ENCODE assay signal across 25 cellular contexts in genomic region chr13:45256254-45256653, GRCh38. TPM values are rescaled to one million over a fixed set of nuclear protein-coding genes. Genes with fewer than 3 reads are reported as not detected.
A peak's percentile ranks its signal among the peaks of the same experiment; 100 is the strongest.
DNase-seq lines count a peak whose midpoint lies in the region; ATAC-seq, FAIRE-seq and TF ChIP-seq lines count a peak whose summit lies in the region.
"Had no signal": no experiment of that assay in that cellular context is flagged by ENCODE, and none has a peak within 500 bp of the region (broad histone marks: within the 10 kb centered on the region; RNA-seq: fewer than 3 reads in every experiment).

No MANE protein-coding gene starts in this region.

- in situ Hi-C loops in HepG2 (cut with HindIII; ENCODE audit: extremely low pct_ligation_motif_present, low pct_unique_long_range_greater_than_20kb) (no loop called here), Panc1 (cut with HindIII; ENCODE audit: low pct_unique_long_range_greater_than_20kb, low sequenced_read_pairs) (no loop called here)

- TF ChIP-seq CTCF in HepG2 (CRISPR knock-in tag; IDR thresholded peaks at IDR 0.05) = no peak
- TF ChIP-seq CTCF in right lobe of liver (IDR thresholded peaks at IDR 0.05) = no peak
- TF ChIP-seq CTCF in Panc1 (IDR thresholded peaks at IDR 0.05) = no peak
- no peak for TF ChIP-seq CTCF in mucosa of descending colon (IDR thresholded peaks at IDR 0.05)

- H3K4me3 ChIP-seq in HepG2 (replicated peaks in 1 of 3; ENCODE audit: insufficient read depth in 1 of 3, low read depth in 2 of 3, low read length in 3 of 3) = no peak overlapping the region
- no peak overlapping the region for H3K4me3 ChIP-seq in right lobe of liver
- no peak overlapping the region for H3K4me3 ChIP-seq in Panc1 (ENCODE audit: low read depth in 2 of 2, low read length in 2 of 2)
- H3K4me3 ChIP-seq in mucosa of rectum (ENCODE audit: low read length in 2 of 2) = no peak overlapping the region
- H3K4me3 ChIP-seq in aorta (ENCODE audit: low read length in 2 of 2) = no peak overlapping the region
- no peak overlapping the region for H3K4me3 ChIP-seq in mucosa of descending colon
- H3K4me3 ChIP-seq: GM12878, GM23338, HAP-1, SJSA1 had no signal

- TF ChIP-seq EP300 in HepG2 (IDR thresholded peaks at IDR 0.05; ENCODE audit: low read depth in 2 of 2, low read length in 2 of 2) = no peak
- TF ChIP-seq EP300 in HepG2 (CRISPR knock-in tag; IDR thresholded peaks at IDR 0.05; ENCODE audit: borderline replicate concordance) = no peak

- H3K4me2 ChIP-seq in HepG2 (ENCODE audit: low read depth, low read length) = no peak overlapping the region
- H3K4me2 ChIP-seq: GM23338 had no signal

- intact Hi-C loops in HepG2 (cut with micrococcal nuclease; ENCODE audit: unreplicated experiment) (no loop called here), right lobe of liver (cut with DNase I) (no loop called here), Panc1 (cut with micrococcal nuclease; ENCODE audit: unreplicated experiment) (no loop called here), aorta (cut with DNase I) (no loop called here), mucosa of descending colon (cut with DNase I, micrococcal nuclease) (no loop called here)

- no peak for FAIRE-seq in HepG2 (lab: Jason Lieb, UNC)
- FAIRE-seq: GM12878 had no signal

- H3K79me2 ChIP-seq in HepG2 (ENCODE audit: insufficient read depth, low read length) = no peaks in the 10 kb centered on the region

- TF ChIP-seq POLR2A in HepG2 (IDR thresholded peaks at IDR 0.05; ENCODE audit: insufficient read depth in 1 of 2, low read depth in 2 of 2, low read length in 2 of 2) (no peak), right lobe of liver (IDR thresholded peaks at IDR 0.05) (no peak)

- H4K20me1 ChIP-seq in HepG2 (ENCODE audit: insufficient read depth, low read length) = no peaks in the 10 kb centered on the region

- H3K9ac ChIP-seq in HepG2 (ENCODE audit: insufficient read depth, low read depth, low read length) = no peak overlapping the region
- no peak overlapping the region for H3K9ac ChIP-seq in mucosa of rectum (ENCODE audit: low read depth in 1 of 2, low read length in 2 of 2)

- H3K4me1 ChIP-seq in HepG2 (ENCODE audit: insufficient read depth, low read length) (peaks cover 44% of the 10 kb centered on the region), right lobe of liver (peaks cover 0 to 9% (median 0%) of the 10 kb centered on the region in 4 donors), Panc1 (ENCODE audit: control insufficient read depth, insufficient read depth, low read length) (no peaks in the 10 kb centered on the region), mucosa of rectum (ENCODE audit: control insufficient read depth in 2 of 2, insufficient read depth in 2 of 2, low read length in 2 of 2) (peaks cover 4 to 15% of the 10 kb centered on the region in 2 donors), aorta (ENCODE audit: control insufficient read depth in 1 of 2, insufficient read depth in 2 of 2, low read length in 2 of 2) (peaks cover 0 to 1% of the 10 kb centered on the region in 2 donors), mucosa of descending colon (ENCODE audit: low read depth) (peaks cover 20% of the 10 kb centered on the region)
- H3K4me1 ChIP-seq: BE2C, HAP-1, SJSA1 had no signal

- CTCF ChIA-PET in HepG2 (lab: Yijun Ruan, JAX; ENCODE audit: low intra/inter-chr PET ratio, low total read pairs) = no interaction called here
- CTCF ChIA-PET in Panc1 (lab: Charles Lee) = no interaction called here

- H3K9me3 ChIP-seq in HepG2 (ENCODE audit: low read length) (no peaks in the 10 kb centered on the region), right lobe of liver (no peaks in the 10 kb centered on the region), Panc1 (ENCODE audit: control insufficient read depth, insufficient read depth, low read depth, low read length) (no peaks in the 10 kb centered on the region), mucosa of rectum (ENCODE audit: control insufficient read depth in 2 of 2, low read length in 2 of 2) (no peaks in the 10 kb centered on the region), aorta (ENCODE audit: control insufficient read depth, low read length) (no peaks in the 10 kb centered on the region), mucosa of descending colon (no peaks in the 10 kb centered on the region)
- H3K9me3 ChIP-seq: BE2C, Caco-2, HAP-1, SJSA1 had no signal

- 100% methylated on average over 1 of the region's 1 CpG for WGBS in HepG2 (ENCODE audit: low lambda C conversion rate)
- WGBS in right lobe of liver (ENCODE audit: insufficient coverage, low coverage, low lambda C conversion rate, missing lambda C conversion rate) = 100% methylated on average over 1 of the region's 1 CpG
- 77 to 86% methylated on average over 1 of the region's 1 CpG for WGBS in aorta, 2 donors

- no peak for TF ChIP-seq RAD21 in HepG2 (CRISPR knock-in tag; IDR thresholded peaks at IDR 0.05)

- no peak overlapping the region for H2AFZ ChIP-seq in HepG2 (ENCODE audit: low read length)
- H2AFZ ChIP-seq: GM23338 had no signal

- H3K36me3 ChIP-seq in HepG2 (replicated peaks in 1 of 2; ENCODE audit: control insufficient read depth in 1 of 2, insufficient read depth in 2 of 2, low read length in 2 of 2) (0 out of 5 replicates have a peak, but pooled peaks cover 0 to 6% of the 10 kb centered on the region in 2 experiments), right lobe of liver (no peaks in the 10 kb centered on the region), Panc1 (ENCODE audit: control insufficient read depth, insufficient read depth, low read length) (no peaks in the 10 kb centered on the region; the same call in 1 of the 2 replicates), mucosa of rectum (ENCODE audit: control insufficient read depth in 2 of 2, insufficient read depth in 2 of 2, low read length in 2 of 2) (peaks cover 0 to 3% of the 10 kb centered on the region in 2 donors), aorta (ENCODE audit: control insufficient read depth in 1 of 2, insufficient read depth in 2 of 2, low read length in 1 of 2) (no peaks in the 10 kb centered on the region), mucosa of descending colon (ENCODE audit: low read depth) (no peaks in the 10 kb centered on the region)

- peak overlapping the region; percentile 43 for H3K27ac ChIP-seq in HepG2 (ENCODE audit: extremely low read length, insufficient read depth, low read length)
- H3K27ac ChIP-seq in right lobe of liver = no peak overlapping the region
- no peak overlapping the region for H3K27ac ChIP-seq in Panc1 (ENCODE audit: low read length)
- H3K27ac ChIP-seq in mucosa of rectum (ENCODE audit: low read depth in 2 of 2, low read length in 2 of 2) = peak overlapping the region; percentile 12 to 73
- no peak overlapping the region for H3K27ac ChIP-seq in aorta (ENCODE audit: low read depth in 1 of 2, low read length in 2 of 2)
- H3K27ac ChIP-seq: SJSA1 had no signal

- BruUV-seq in HepG2 (replicated peaks; lab: Mats Ljungman, UMichigan) (TSS peak; percentile 27), Panc1 (replicated peaks; lab: Mats Ljungman, UMichigan) (TSS peak; percentile 25)

- no peak for ATAC-seq in HepG2
- ATAC-seq in right lobe of liver = no peak
- no peak for ATAC-seq in Panc1
- no peak for ATAC-seq in GM19023 (IDR thresholded peaks at IDR 0.05; ENCODE audit: unreplicated experiment)
- no peak for ATAC-seq in aorta (ENCODE audit: low FRiP score)
- no peak for ATAC-seq in mucosa of descending colon
- ATAC-seq: GM12878, GM23338, Right ventricle myocardium inferior had no signal

- POLR2A ChIA-PET in HepG2 (lab: Yijun Ruan, JAX) (no interaction called here), Panc1 (lab: Charles Lee) (interaction anchor here (0.5 kb wide), 1 partner anchor 210 kb away, joined by 8 read pairs; no protein-coding TSS in a partner anchor)

- no peaks in the 10 kb centered on the region for H3K27me3 ChIP-seq in HepG2 (ENCODE audit: control insufficient read depth in 1 of 2, insufficient read depth in 2 of 2, low read length in 2 of 2)
- H3K27me3 ChIP-seq in right lobe of liver = no peaks in the 10 kb centered on the region
- H3K27me3 ChIP-seq in Panc1 (ENCODE audit: control insufficient read depth, insufficient read depth, low read length) = no peaks in the 10 kb centered on the region
- no peaks in the 10 kb centered on the region for H3K27me3 ChIP-seq in mucosa of rectum (ENCODE audit: control insufficient read depth in 2 of 2, insufficient read depth in 2 of 2, low read length in 2 of 2)
- peaks cover 0 to 1% of the 10 kb centered on the region in 2 donors for H3K27me3 ChIP-seq in aorta (ENCODE audit: control insufficient read depth in 1 of 2, insufficient read depth in 2 of 2, low read length in 1 of 2)
- H3K27me3 ChIP-seq: BE2C, SJSA1 had no signal

- DNase-seq in HepG2 (ENCODE audit: low spot score) = no peak
- no peak for DNase-seq in right lobe of liver
- no peak for DNase-seq in Panc1 (ENCODE audit: low read depth, low spot score)
- no peak for DNase-seq in aorta
- no peak for DNase-seq in mucosa of descending colon
- DNase-seq: BE2C; CD4-positive, alpha-beta T cell; DMS 273 treated with DMSO at 0.1 percent for 48 hours; DMS79 treated with DMSO at 0.1 percent for 48 hours; KG1; NCI-H1092 treated with DMSO at 0.1 percent for 48 hours; NCI-H1436 treated with DMSO at 0.1 percent for 48 hours; NCI-H1930; NCI-H226; NCI-H510A treated with DMSO at 0.1 percent for 48 hours; NCI-H774 had no signal

RNA-seq across cellular contexts. Expression of gene KCTD4, which starts 55.4 kb away (rescaled TPM):
- total RNA-seq in HepG2 (2016; rRNA removed; fragmentation: Illumina TruSeq; extraction: Trizol) (not detected in 2 replicates), right lobe of liver (not detected), Panc1 (2021; ENCODE audit: unreplicated experiment) (not detected), aorta (under 1 TPM in 1 of 2 donors, not detected in 1; 0.60 TPM), mucosa of descending colon (1 to 10 TPM in 2 of 3 donors, under 1 TPM in 1; 0.14 to 2.5 (median 1.2) TPM)
- total RNA-seq in HepG2 (2016; cell fraction: cytosol; rRNA removed; fragmentation: Illumina TruSeq; extraction: Trizol; ENCODE audit: low read depth) = not detected in 2 replicates
- total RNA-seq in HepG2 (2016; cell fraction: insoluble cytoplasmic fraction; rRNA removed; fragmentation: Illumina TruSeq; extraction: Trizol) = not detected in 2 replicates
- not detected in 2 replicates for total RNA-seq in HepG2 (2016; cell fraction: membrane; rRNA removed; fragmentation: Illumina TruSeq; extraction: Trizol)
- not detected in 2 replicates for total RNA-seq in HepG2 (2016; cell fraction: nucleus; rRNA removed; fragmentation: Illumina TruSeq; extraction: Trizol)
- polyA plus RNA-seq in HepG2 (2011; rRNA removed) (not detected in 2 replicates), aorta (under 1 TPM; 0.25 to 0.26 TPM)
- not detected in 2 replicates for polyA plus RNA-seq in HepG2 (2011; cell fraction: cytosol; rRNA removed)
- not detected in 2 replicates for polyA plus RNA-seq in HepG2 (2011; cell fraction: nucleus; rRNA removed)
- polyA plus RNA-seq in HepG2 (2012) = not detected in 2 replicates
- not detected in 2 replicates for polyA plus RNA-seq in HepG2 (2016; cell fraction: cytosol; fragmentation: Illumina TruSeq; extraction: Trizol; ENCODE audit: low read depth)
- not detected in 2 replicates for polyA plus RNA-seq in HepG2 (2016; cell fraction: insoluble cytoplasmic fraction; fragmentation: Illumina TruSeq; extraction: Trizol; ENCODE audit: low read depth)
- polyA plus RNA-seq in HepG2 (2016; cell fraction: membrane; fragmentation: Illumina TruSeq; extraction: Trizol; ENCODE audit: low read depth) = not detected in 2 replicates
- not detected in 2 replicates for polyA plus RNA-seq in HepG2 (2016; cell fraction: nucleus; fragmentation: Illumina TruSeq; extraction: Trizol; ENCODE audit: insufficient read depth, low read depth)
- not detected in 2 replicates for polyA minus RNA-seq in HepG2 (2011; rRNA and poly(A)+ RNA removed; ENCODE audit: low replicate concordance)
- not detected in 2 replicates for polyA minus RNA-seq in HepG2 (2011; cell fraction: cytosol; rRNA and poly(A)+ RNA removed)
- not detected in 2 replicates for polyA minus RNA-seq in HepG2 (2011; cell fraction: nucleus; rRNA and poly(A)+ RNA removed)
- polyA plus RNA-seq in Panc1 (2012; ENCODE audit: insufficient read length) = not detected
- total RNA-seq: A673; Caco-2; CD4-positive, alpha-beta T cell; GM12878; GM23338; Right ventricle myocardium inferior had no signal

Comparison
In these comparisons a context has a peak if more than half of its experiments do, and no peak if none do; other contexts are left out.
1. H3K27ac ChIP-seq: peak in HepG2 (single experiment) and mucosa of rectum (2 of 2); none in right lobe of liver (0 of 3), Panc1 (single experiment) and aorta (0 of 2).